Comparison of ENCODE assay signal across 9 cellular contexts in genomic region chr17:77142689-77143088, GRCh38. TPM values are rescaled to one million over a fixed set of nuclear protein-coding genes. Genes with fewer than 3 reads are reported as not detected.
DNase-seq lines count a peak whose midpoint lies in the region; ATAC-seq, FAIRE-seq and TF ChIP-seq lines count a peak whose summit lies in the region.
"Had no signal": no experiment of that assay in that cellular context is flagged by ENCODE, and none has a peak within 500 bp of the region (broad histone marks: within the 10 kb centered on the region; RNA-seq: fewer than 3 reads in every experiment).

No MANE protein-coding gene starts in this region.

- peak overlapping the region; percentile 92; the same call in 1 of the 2 replicates for H3K9ac ChIP-seq in SK-N-SH
- H3K9ac ChIP-seq in keratinocyte (ENCODE audit: control insufficient read depth, extremely low read depth, insufficient read depth, low read length) = peak overlapping the region; percentile 60
- peak overlapping the region in 1 of 5 donors; percentile 63 for H3K9ac ChIP-seq in subcutaneous abdominal adipose tissue (ENCODE audit: low read length in 5 of 5)

- DNase-seq in SK-N-SH (no peak), keratinocyte (ENCODE audit: low read depth, low spot score) (no peak), SJCRH30 (no peak), DMS79 treated with DMSO at 0.1 percent for 48 hours (lab: John Stamatoyannopoulos, UW) (no peak)
- DNase-seq in activated CD4-positive, alpha-beta memory T cell treated with anti-CD3 and anti-CD28 coated beads for 36 hours = no peak
- DNase-seq: NCI-H524 had no signal

- no peaks in the 10 kb centered on the region for H3K27me3 ChIP-seq in SK-N-SH (ENCODE audit: insufficient read depth)
- H3K27me3 ChIP-seq in keratinocyte (ENCODE audit: control insufficient read depth, extremely low read depth, insufficient read depth, low read length) = no peaks in the 10 kb centered on the region
- no peaks in the 10 kb centered on the region for H3K27me3 ChIP-seq in subcutaneous abdominal adipose tissue (ENCODE audit: control insufficient read depth in 5 of 5, insufficient read depth in 4 of 5, low read length in 5 of 5)
- no peaks in the 10 kb centered on the region for H3K27me3 ChIP-seq in SJCRH30

- H3K9me2 ChIP-seq in SK-N-SH = no peaks in the 10 kb centered on the region

- no peak overlapping the region for H3K27ac Mint-ChIP-seq in activated CD4-positive, alpha-beta memory T cell treated with anti-CD3 and anti-CD28 coated beads for 36 hours

- intact Hi-C loops in activated CD4-positive, alpha-beta memory T cell treated with anti-CD3 and anti-CD28 coated beads for 36 hours (cut with micrococcal nuclease) = no loop called here

- H3K27ac ChIP-seq in SK-N-SH (ENCODE audit: low read depth in 2 of 2, low read length in 1 of 2) = no peak overlapping the region
- peak overlapping the region; percentile 25 for H3K27ac ChIP-seq in keratinocyte (ENCODE audit: control insufficient read depth, insufficient read depth, low read length)
- peak overlapping the region; percentile 45 for H3K27ac ChIP-seq in subcutaneous abdominal adipose tissue (ENCODE audit: low read depth, low read length)
- no peak overlapping the region for H3K27ac ChIP-seq in SJCRH30

- no peak overlapping the region for H2AFZ ChIP-seq in SK-N-SH (ENCODE audit: low read depth)
- no peak overlapping the region for H2AFZ ChIP-seq in keratinocyte (ENCODE audit: control insufficient read depth, low read length)

- peaks cover 65% of the 10 kb centered on the region for H3K79me2 ChIP-seq in SK-N-SH (ENCODE audit: insufficient read depth)
- peaks cover 60% of the 10 kb centered on the region for H3K79me2 ChIP-seq in keratinocyte (ENCODE audit: control insufficient read depth, insufficient read depth, low read length)

- peaks cover 35% of the 10 kb centered on the region for H4K20me1 ChIP-seq in SK-N-SH (ENCODE audit: insufficient read depth)
- no peaks in the 10 kb centered on the region for H4K20me1 ChIP-seq in keratinocyte (ENCODE audit: control insufficient read depth, extremely low read depth, insufficient read depth, low read length)

- H3K9me3 ChIP-seq in SK-N-SH = no peaks in the 10 kb centered on the region; the same call in 1 of the 2 replicates
- H3K9me3 ChIP-seq in keratinocyte (ENCODE audit: control insufficient read depth, low read depth, low read length) = no peaks in the 10 kb centered on the region
- H3K9me3 ChIP-seq in subcutaneous abdominal adipose tissue (ENCODE audit: control insufficient read depth in 5 of 5, low read length in 5 of 5) = no peaks in the 10 kb centered on the region
- peaks cover 11% of the 10 kb centered on the region for H3K9me3 ChIP-seq in SJCRH30 (replicated peaks)

- peaks cover 31% of the 10 kb centered on the region for H3F3A ChIP-seq in SK-N-SH (replicated peaks; ENCODE audit: insufficient read depth)

- TF ChIP-seq EP300 in SK-N-SH (IDR thresholded peaks at IDR 0.05; ENCODE audit: borderline replicate concordance in 1 of 2, low read depth in 1 of 2, low read length in 1 of 2) = no peak

- H3K4me3 ChIP-seq in SK-N-SH (ENCODE audit: low read depth in 2 of 2, low read length in 1 of 2) (peak overlapping the region; percentile 79 to 97; a peak in 3 of 4 replicates), keratinocyte (ENCODE audit: control insufficient read depth in 2 of 3, extremely low read depth in 1 of 3, insufficient read depth in 2 of 3, low read depth in 1 of 3, low read length in 3 of 3) (peak overlapping the region; percentile 1 to 93 (median 15)), subcutaneous abdominal adipose tissue (ENCODE audit: low read depth in 1 of 5, low read length in 5 of 5) (peak overlapping the region in 4 of 5 donors; percentile 17 to 91 (median 90)), SJCRH30 (no peak overlapping the region)

- CTCF ChIA-PET in SK-N-SH (lab: Yijun Ruan, JAX) = interaction anchor here (1.2 to 1.4 kb wide), 3 partner anchors 13 to 105 kb away, joined by 3 read pairs; no protein-coding TSS in a partner anchor
- CTCF ChIA-PET in activated CD4-positive, alpha-beta memory T cell treated with anti-CD3 and anti-CD28 coated beads for 36 hours (lab: Charles Lee) = interaction anchor here (1.8 to 1.9 kb wide), 2 partner anchors 54 to 56 kb away, joined by 5 to 8 read pairs; no protein-coding TSS in a partner anchor

- peaks cover 34 to 39% of the 10 kb centered on the region in 2 experiments for H3K36me3 ChIP-seq in SK-N-SH (replicated peaks in 1 of 2; ENCODE audit: control insufficient read depth in 1 of 2, insufficient read depth in 2 of 2, low read length in 1 of 2)
- peaks cover 7 to 28% of the 10 kb centered on the region in 2 experiments for H3K36me3 ChIP-seq in keratinocyte (ENCODE audit: control insufficient read depth in 2 of 2, extremely low read depth in 1 of 2, insufficient read depth in 2 of 2, low read length in 2 of 2)
- peaks cover 5 to 25% (median 21%) of the 10 kb centered on the region in 5 donors for H3K36me3 ChIP-seq in subcutaneous abdominal adipose tissue (ENCODE audit: control insufficient read depth in 5 of 5, insufficient read depth in 5 of 5, low read length in 5 of 5)
- H3K36me3 ChIP-seq in SJCRH30 = peaks cover 17% of the 10 kb centered on the region

- H3K27me3 Mint-ChIP-seq in activated CD4-positive, alpha-beta memory T cell treated with anti-CD3 and anti-CD28 coated beads for 36 hours = no peaks in the 10 kb centered on the region

- H3K4me1 ChIP-seq in SK-N-SH (ENCODE audit: control insufficient read depth in 1 of 2, insufficient read depth in 2 of 2, low read depth in 1 of 2, low read length in 1 of 2) (peaks cover 21 to 28% of the 10 kb centered on the region in 2 experiments), keratinocyte (ENCODE audit: control insufficient read depth, extremely low read depth, insufficient read depth, low read length) (peaks cover 26% of the 10 kb centered on the region), subcutaneous abdominal adipose tissue (ENCODE audit: control insufficient read depth in 5 of 5, insufficient read depth in 5 of 5, low read length in 5 of 5) (peaks cover 7 to 61% (median 32%) of the 10 kb centered on the region in 5 donors), SJCRH30 (peaks cover 26% of the 10 kb centered on the region)

- TF ChIP-seq RAD21 in SK-N-SH (IDR thresholded peaks at IDR 0.05; ENCODE audit: low read length) = no peak

- POLR2A ChIA-PET in SK-N-SH (lab: Yijun Ruan, JAX) = no interaction called here
- POLR2A ChIA-PET in activated CD4-positive, alpha-beta memory T cell treated with anti-CD3 and anti-CD28 coated beads for 36 hours (lab: Charles Lee) = interaction anchor here (0.6 kb wide), 1 partner anchor 47 kb away, joined by 4 read pairs; no protein-coding TSS in a partner anchor

- peaks cover 11% of the 10 kb centered on the region for H3K9me3 Mint-ChIP-seq in activated CD4-positive, alpha-beta memory T cell treated with anti-CD3 and anti-CD28 coated beads for 36 hours

- WGBS in SK-N-SH (ENCODE audit: low lambda C conversion rate) = 94% methylated on average over 8 of the region's 8 CpGs

- H3K4me3 Mint-ChIP-seq in activated CD4-positive, alpha-beta memory T cell treated with anti-CD3 and anti-CD28 coated beads for 36 hours = peak overlapping the region; percentile 80

- peaks cover 61% of the 10 kb centered on the region for H3K4me1 Mint-ChIP-seq in activated CD4-positive, alpha-beta memory T cell treated with anti-CD3 and anti-CD28 coated beads for 36 hours (ENCODE audit: low read depth)

- ATAC-seq in SK-N-SH treated with all-trans-retinoic acid at 6 μM for 48 hours = no peak
- no peak for ATAC-seq in HG03520 (IDR thresholded peaks at IDR 0.05; ENCODE audit: unreplicated experiment)

- no peak for TF ChIP-seq CTCF in SK-N-SH (IDR thresholded peaks at IDR 0.05)
- no peak for TF ChIP-seq CTCF in keratinocyte (optimal IDR thresholded peaks at IDR 0.05 in 1 of 3, IDR thresholded peaks at IDR 0.05 in 1 of 3, conservative IDR thresholded peaks at IDR 0.05 in 1 of 3; ENCODE audit: extremely low read depth in 1 of 3, insufficient read depth in 2 of 3, low read length in 3 of 3)

- no peaks in the 10 kb centered on the region for H3K9me1 ChIP-seq in keratinocyte (ENCODE audit: control insufficient read depth, extremely low read depth, insufficient read depth, low read length)

- no peak for FAIRE-seq in keratinocyte (lab: Jason Lieb, UNC)

- H3K36me3 Mint-ChIP-seq in activated CD4-positive, alpha-beta memory T cell treated with anti-CD3 and anti-CD28 coated beads for 36 hours = peaks cover 45% of the 10 kb centered on the region

- dilution Hi-C loops in keratinocyte (cut with MboI; ENCODE audit: extremely low pct_ligation_motif_present, low sequenced_read_pairs) = no loop called here

- H3K4me2 ChIP-seq in SK-N-SH (peak overlapping the region; percentile 88), keratinocyte (ENCODE audit: control insufficient read depth, extremely low read depth, insufficient read depth, low read depth, low read length) (peak overlapping the region; percentile 98)

TF ChIP-seq in SK-N-SH, 30 proteins besides CTCF, POLR2A, EP300 and RAD21 (continues in another document):
- no peak for TF ChIP-seq JUND (IDR thresholded peaks at IDR 0.05)

TF ChIP-seq in SK-N-SH treated with all-trans-retinoic acid at 6 μM for 48 hours, 23 proteins besides CTCF, POLR2A, EP300 and RAD21 (continues in another document):
- TF ChIP-seq ISL1 (CRISPR knock-in tag; IDR thresholded peaks at IDR 0.05) = no peak
- no peak for TF ChIP-seq ZNF8 (CRISPR knock-in tag; IDR thresholded peaks at IDR 0.05)
- no peak for TF ChIP-seq PPARA (CRISPR knock-in tag; IDR thresholded peaks at IDR 0.05; ENCODE audit: borderline replicate concordance)
- TF ChIP-seq RARB (CRISPR knock-in tag; IDR thresholded peaks at IDR 0.05) = no peak
- no peak for TF ChIP-seq ZFP30 (CRISPR knock-in tag; IDR thresholded peaks at IDR 0.05)
- TF ChIP-seq ESRRG (CRISPR knock-in tag; IDR thresholded peaks at IDR 0.05) = no peak
- TF ChIP-seq GLIS3 (CRISPR knock-in tag; IDR thresholded peaks at IDR 0.05) = no peak
- no peak for TF ChIP-seq SNAI2 (CRISPR knock-in tag; IDR thresholded peaks at IDR 0.05)

RNA-seq across cellular contexts. Expression of gene SEC14L1, which starts 1.9 kb away (rescaled TPM):
- polyA plus RNA-seq in SK-N-SH (2012; rRNA removed) (45.1 and 62.4 TPM in 2 replicates), keratinocyte (20.1 to 44.6 TPM (median 35.6 TPM) in 3 replicates)
- 54.4 and 58.5 TPM in 2 replicates for polyA plus RNA-seq in SK-N-SH (2012; cell fraction: cytosol; rRNA removed)
- 48.9 and 66.1 TPM in 2 replicates for polyA plus RNA-seq in SK-N-SH (2012; cell fraction: nucleus; rRNA removed)
- 10 to 100 TPM; 68.1 to 68.5 TPM for total RNA-seq in activated CD4-positive, alpha-beta memory T cell treated with anti-CD3 and anti-CD28 coated beads for 36 hours
- polyA plus RNA-seq in keratinocyte (2011; ENCODE audit: low read depth) = 114 TPM
- 38.6 and 56.2 TPM in 2 replicates for polyA plus RNA-seq in keratinocyte (2011; cell fraction: cytosol; rRNA removed)
- 55.1 and 64.2 TPM in 2 replicates for polyA plus RNA-seq in keratinocyte (2011; cell fraction: nucleus; rRNA removed)
- polyA plus RNA-seq in keratinocyte (2012; ENCODE audit: low replicate concordance) = 40.0 and 57.5 TPM in 2 replicates
- polyA minus RNA-seq in keratinocyte = 32.6 to 43.9 TPM (median 43.7 TPM) in 3 replicates
- polyA minus RNA-seq in keratinocyte (2011; cell fraction: cytosol; rRNA and poly(A)+ RNA removed) = 58.9 TPM
- 34.9 and 68.3 TPM in 2 replicates for polyA minus RNA-seq in keratinocyte (2011; cell fraction: nucleus; rRNA and poly(A)+ RNA removed)
- 40.7 and 50.0 TPM in 2 replicates for total RNA-seq in SJCRH30 (2014; rRNA removed; shearing (Covaris generic))

Comparison
In these comparisons a context has a peak if more than half of its experiments do, and no peak if none do; other contexts are left out.
1. H3K27ac ChIP-seq: peak in keratinocyte (single experiment) and subcutaneous abdominal adipose tissue (single experiment); none in SK-N-SH (0 of 2) and SJCRH30 (single experiment).